8 cellular contexts compared by ENCODE assay signal in the genomic region with DNA sequence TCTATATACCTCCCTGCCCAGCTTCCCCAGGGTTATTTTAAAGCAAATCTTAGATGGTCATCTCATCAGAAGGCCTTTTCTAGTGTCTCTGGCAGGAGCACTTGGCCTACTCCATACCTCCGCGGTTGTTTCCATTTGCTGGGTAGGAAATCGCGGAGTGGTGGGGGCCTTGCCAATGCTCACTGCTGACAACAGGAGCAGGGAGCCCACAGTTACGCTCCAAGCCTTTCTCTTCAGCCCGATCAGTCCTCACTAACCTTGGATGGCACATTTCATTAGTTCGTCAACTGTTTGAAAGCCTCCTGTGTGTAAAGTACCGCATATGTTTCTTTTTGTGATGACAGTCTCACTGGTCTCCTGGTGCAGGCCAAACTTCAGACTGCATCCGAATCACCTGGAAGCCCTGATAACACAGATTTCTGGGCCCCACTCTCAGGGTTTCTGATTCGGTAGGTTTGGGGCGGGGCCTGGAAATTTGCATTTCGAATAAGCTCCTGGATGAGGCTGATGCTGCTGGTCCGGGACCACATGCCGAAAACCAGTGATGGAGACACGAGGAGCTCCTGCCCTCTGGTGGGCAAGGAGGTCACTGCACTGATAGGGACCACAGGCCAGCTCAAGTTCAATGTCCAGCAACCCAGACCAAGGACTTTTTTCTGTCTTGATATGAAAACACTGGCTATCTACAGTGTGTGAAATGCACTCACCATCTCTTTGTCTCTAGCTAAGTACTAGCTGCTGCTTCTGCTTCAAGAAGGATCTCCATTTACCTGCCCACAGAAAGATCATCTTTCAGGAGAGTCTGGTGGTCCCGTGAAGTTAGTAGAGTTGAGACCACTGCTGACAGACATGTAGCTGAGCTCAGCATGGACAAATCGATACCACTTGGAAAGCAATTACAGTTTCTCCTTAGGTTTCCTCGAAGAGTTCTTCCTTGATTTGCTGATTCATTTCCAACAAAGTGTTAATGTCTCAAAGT. TPM values are rescaled to one million over a fixed set of nuclear protein-coding genes. Genes with fewer than 3 reads are reported as not detected.
DNase-seq lines count a peak whose midpoint lies in the region; ATAC-seq, FAIRE-seq and TF ChIP-seq lines count a peak whose summit lies in the region.

No MANE protein-coding gene starts in this region.

- no peaks in the 10 kb centered on the region for H3F3A ChIP-seq in PC-9 (ENCODE audit: insufficient read depth, low read depth)

- no peaks in the 10 kb centered on the region for H3K36me3 ChIP-seq in PC-9 (ENCODE audit: low read depth)

- no peaks in the 10 kb centered on the region for H4K20me1 ChIP-seq in PC-9 (ENCODE audit: insufficient read depth)

- no peak overlapping the region for H3K4me3 ChIP-seq in PC-9

- ATAC-seq in GM18502 (IDR thresholded peaks at IDR 0.05; ENCODE audit: poor library complexity, unreplicated experiment), result peak; percentile 78
- peak; percentile 80 for ATAC-seq in HG03095 (IDR thresholded peaks at IDR 0.05; ENCODE audit: unreplicated experiment)

- intact Hi-C loops in PC-9 (cut with micrococcal nuclease; ENCODE audit: unreplicated experiment), result loop anchor here (5.0 to 10.0 kb wide), 3 partner anchors 174 to 1824 kb away; partner anchors contain the start of gene SLC35B4

- no peaks in the 10 kb centered on the region for H3K27me3 ChIP-seq in PC-9 (ENCODE audit: insufficient read depth, low read depth)

- H3K4me1 ChIP-seq in PC-9 (replicated peaks; ENCODE audit: insufficient read depth), result no peaks in the 10 kb centered on the region

- POLR2A ChIA-PET in PC-9 (lab: Charles Lee; ENCODE audit: unreplicated experiment), result interaction anchor here (0.6 kb wide), 1 partner anchor 67 kb away, joined by 3 read pairs; no protein-coding TSS in a partner anchor

- H3K79me2 ChIP-seq in PC-9 (ENCODE audit: low read depth), result no peaks in the 10 kb centered on the region

- H3K9me3 ChIP-seq in PC-9 (ENCODE audit: insufficient read depth, low read depth), result no peaks in the 10 kb centered on the region

- CTCF ChIA-PET in PC-9 (lab: Charles Lee), result interaction anchor here (0.6 kb wide), 2 partner anchors 9 to 20 kb away, joined by 3 to 11 read pairs; no protein-coding TSS in a partner anchor

- no peak overlapping the region for H3K27ac ChIP-seq in PC-9

- DNase-seq in AG09319 (ENCODE audit: extremely low read depth, low read depth) (peak; percentile 28), PC-9 (peak; percentile 45 to 63), foreskin melanocyte (peak; percentile 38), occipital lobe (lab: John Stamatoyannopoulos, UW) (peak; percentile 38), urothelium cell line (ENCODE audit: low spot score) (peak; percentile 71)
- DNase-seq in activated effector memory CD4-positive, alpha-beta T cell treated with anti-CD3 and anti-CD28 coated beads, Interleukin-2, amount 50 U/mL, for 16 hours, result peak; percentile 79

- no peak for FAIRE-seq in urothelium cell line (lab: Jason Lieb, UNC)

- no peaks in the 10 kb centered on the region for H3K9me2 ChIP-seq in PC-9 (ENCODE audit: insufficient read depth)

- TF ChIP-seq CTCF in AG09319 (IDR thresholded peaks at IDR 0.05; ENCODE audit: low read depth, low read length), result peak; percentile 97
- peak; percentile 94 for TF ChIP-seq CTCF in PC-9 (conservative IDR thresholded peaks at IDR 0.05)

- BruUV-seq in PC-9 (replicated peaks; lab: Mats Ljungman, UMichigan), result no TSS peak

- no peak overlapping the region for H2AFZ ChIP-seq in PC-9

- H3K4me2 ChIP-seq in PC-9, result peak overlapping the region; percentile 24; the same call in 1 of the 2 replicates

RNA-seq across cellular contexts. Expression of gene LRGUK, which starts 14.0 kb away (rescaled TPM):
- total RNA-seq in PC-9 (2021) (0.60 and 2.3 TPM in 2 replicates), occipital lobe (17.6 TPM)

Comparison
In these comparisons a context has a peak if more than half of its experiments do, and no peak if none do; other contexts are left out.
1. DNase-seq: peak in every context shown above with its lines; median percentile 79 in activated effector memory CD4-positive, alpha-beta T cell treated with anti-CD3 and anti-CD28 coated beads, Interleukin-2, amount 50 U/mL, for 16 hours; 71 in urothelium cell line; 54 in PC-9; 38 in foreskin melanocyte; 38 in occipital lobe; 28 in AG09319.